ENCODE assay signal across 7 cellular contexts in genomic region chr6:64469405-64469804, GRCh38.
DNase-seq lines count a peak whose midpoint lies in the region; ATAC-seq, FAIRE-seq and TF ChIP-seq lines count a peak whose summit lies in the region.
"Not testable (repeated sequence)": the region's sequence is repeated elsewhere in the genome, so short reads cannot be mapped to it uniquely, and the experiment has no call there.

No MANE protein-coding gene starts in this region.

- not testable (repeated sequence) for TF ChIP-seq EP300 in HepG2 (IDR thresholded peaks at IDR 0.05; ENCODE audit: low read depth in 2 of 2, low read length in 2 of 2); HepG2 (CRISPR knock-in tag; IDR thresholded peaks at IDR 0.05; ENCODE audit: borderline replicate concordance)

- not testable (repeated sequence) for H3K79me2 ChIP-seq in HepG2 (ENCODE audit: insufficient read depth, low read length)

- H2AFZ ChIP-seq in HepG2 (ENCODE audit: low read length) = not testable (repeated sequence)

- H3K4me2 ChIP-seq in HepG2 (ENCODE audit: low read depth, low read length) = peak overlapping the region; percentile 43; the same call in 1 of the 2 replicates

- WGBS in HepG2 (ENCODE audit: low lambda C conversion rate) = 2% methylated on average over 10 of the region's 12 CpGs

- BruUV-seq in Panc1 (replicated peaks; lab: Mats Ljungman, UMichigan); HepG2 (replicated peaks; lab: Mats Ljungman, UMichigan): not testable (repeated sequence)

- ATAC-seq in Panc1 = not testable (repeated sequence)
- peak; percentile 62 for ATAC-seq in HepG2

- DNase-seq in ELF-1 (ENCODE audit: low read depth, low spot score) (peak; percentile 49), HepG2 (ENCODE audit: low spot score) (peak; percentile 16), renal cortical epithelial cell (ENCODE audit: low read depth) (peak; percentile 10)
- DNase-seq in Panc1 (ENCODE audit: low read depth, low spot score); astrocyte of the spinal cord (ENCODE audit: low read depth, low spot score); epithelial cell of esophagus (ENCODE audit: low read depth): not testable (repeated sequence)

- not testable (repeated sequence) for H3K4me3 ChIP-seq in Panc1 (ENCODE audit: low read depth in 2 of 2, low read length in 2 of 2); astrocyte of the spinal cord (ENCODE audit: low read depth, low read length); epithelial cell of esophagus (ENCODE audit: low read length); HepG2 (replicated peaks in 1 of 3; ENCODE audit: insufficient read depth in 1 of 3, low read depth in 2 of 3, low read length in 3 of 3)

- not testable (repeated sequence) for H3K4me1 ChIP-seq in Panc1 (ENCODE audit: control insufficient read depth, insufficient read depth, low read length); HepG2 (ENCODE audit: insufficient read depth, low read length)

- H4K20me1 ChIP-seq in HepG2 (ENCODE audit: insufficient read depth, low read length) = not testable (repeated sequence)

- CTCF ChIA-PET in Panc1 (lab: Charles Lee) = interaction anchor here (0.6 kb wide), 1 partner anchor 1307 kb away, joined by 4 read pairs; no protein-coding TSS in a partner anchor
- CTCF ChIA-PET in HepG2 (lab: Yijun Ruan, JAX; ENCODE audit: low intra/inter-chr PET ratio, low total read pairs) = not testable (repeated sequence)

- H3K36me3 ChIP-seq in Panc1 (ENCODE audit: control insufficient read depth, insufficient read depth, low read length); HepG2 (replicated peaks in 1 of 2; ENCODE audit: control insufficient read depth in 1 of 2, insufficient read depth in 2 of 2, low read length in 2 of 2): not testable (repeated sequence)

- TF ChIP-seq POLR2A in HepG2 (IDR thresholded peaks at IDR 0.05; ENCODE audit: insufficient read depth in 1 of 2, low read depth in 2 of 2, low read length in 2 of 2) = not testable (repeated sequence)

- H3K9me3 ChIP-seq in Panc1 (ENCODE audit: control insufficient read depth, insufficient read depth, low read depth, low read length); HepG2 (ENCODE audit: low read length): not testable (repeated sequence)

- intact Hi-C loops in Panc1 (cut with micrococcal nuclease; ENCODE audit: unreplicated experiment) = not testable (repeated sequence)
- intact Hi-C loops in HepG2 (cut with micrococcal nuclease; ENCODE audit: unreplicated experiment) = loop anchor here (1.0 kb wide), 1 partner anchor 264 kb away; no protein-coding TSS in a partner anchor

- peak; percentile 56 for TF ChIP-seq RAD21 in HepG2 (CRISPR knock-in tag; IDR thresholded peaks at IDR 0.05)

- H3K9ac ChIP-seq in HepG2 (ENCODE audit: insufficient read depth, low read depth, low read length) = not testable (repeated sequence)

- not testable (repeated sequence) for H3K27ac ChIP-seq in Panc1 (ENCODE audit: low read length); HepG2 (ENCODE audit: extremely low read length, insufficient read depth, low read length)

- POLR2A ChIA-PET in Panc1 (lab: Charles Lee); HepG2 (lab: Yijun Ruan, JAX): not testable (repeated sequence)

- peak; percentile 50 for FAIRE-seq in HepG2 (lab: Jason Lieb, UNC)

- TF ChIP-seq CTCF in LNCAP (IDR thresholded peaks at IDR 0.05) = peak; percentile 45; the same call in 1 of the 2 replicates
- TF ChIP-seq CTCF in Panc1 (IDR thresholded peaks at IDR 0.05) = peak; percentile 42
- peak; percentile 13 for TF ChIP-seq CTCF in astrocyte of the spinal cord (IDR thresholded peaks at IDR 0.05; ENCODE audit: low read depth, low read length)
- peak; percentile 41 for TF ChIP-seq CTCF in epithelial cell of esophagus (IDR thresholded peaks at IDR 0.05; ENCODE audit: insufficient read depth, low read depth, low read length, missing control alignments)
- TF ChIP-seq CTCF in HepG2 (CRISPR knock-in tag; IDR thresholded peaks at IDR 0.05) = peak; percentile 86

- in situ Hi-C loops in Panc1 (cut with HindIII; ENCODE audit: low pct_unique_long_range_greater_than_20kb, low sequenced_read_pairs); astrocyte of the spinal cord (cut with HindIII; ENCODE audit: low sequenced_read_pairs); HepG2 (cut with HindIII; ENCODE audit: extremely low pct_ligation_motif_present, low pct_unique_long_range_greater_than_20kb): not testable (repeated sequence)

- H3K27me3 ChIP-seq in Panc1 (ENCODE audit: control insufficient read depth, insufficient read depth, low read length); HepG2 (ENCODE audit: control insufficient read depth in 1 of 2, insufficient read depth in 2 of 2, low read length in 2 of 2): not testable (repeated sequence)

TF ChIP-seq in HepG2, 621 proteins besides CTCF, POLR2A, EP300 and RAD21:
- peak; percentile 80 for TF ChIP-seq STAG1 (CRISPR knock-in tag; IDR thresholded peaks at IDR 0.05)
- TF ChIP-seq SALL1 (CRISPR knock-in tag; IDR thresholded peaks at IDR 0.05) = peak; percentile 38; the same call in 1 of the 2 replicates
- TF ChIP-seq KDM2A (CRISPR knock-in tag; IDR thresholded peaks at IDR 0.05; ENCODE audit: borderline replicate concordance, low read depth) = peak; percentile 75; the same call in 1 of the 2 replicates
- TF ChIP-seq SMC3 (IDR thresholded peaks at IDR 0.05; ENCODE audit: low read length) = 0 out of 2 replicates have a peak, but pooled peaks have one; percentile 36
- TF ChIP-seq CREB1 (IDR thresholded peaks at IDR 0.05) = not testable (repeated sequence)
- peak; percentile 39; the same call in 1 of the 2 replicates for TF ChIP-seq CREB1 (CRISPR knock-in tag; IDR thresholded peaks at IDR 0.05)
TF ChIP-seq in HepG2: peak in this region for 5; not testable (repeated sequence) for 616.

Comparison
In these comparisons a context has a peak if more than half of its experiments do, and no peak if none do; other contexts are left out.
1. CTCF ChIP-seq: peak in every context shown above with its lines; median percentile 86 in HepG2; 45 in LNCAP; 42 in Panc1; 41 in epithelial cell of esophagus; 13 in astrocyte of the spinal cord.